ENCODE assay signal across 8 cellular contexts in genomic region chr2:3959372-3959771, GRCh38.
DNase-seq lines count a peak whose midpoint lies in the region; ATAC-seq and TF ChIP-seq lines count a peak whose summit lies in the region.

No MANE protein-coding gene starts in this region.

- H3K4me3 Mint-ChIP-seq in H9 (no peak overlapping the region), T-helper 17 cell (no peak overlapping the region)

- H3K4me2 ChIP-seq in H9 (ENCODE audit: insufficient read depth, insufficient read length, low read length) (no peak overlapping the region), neuronal stem cell (ENCODE audit: insufficient read depth, low read length, poor library complexity, severe bottlenecking) (no peak overlapping the region)

- H3K27ac ChIP-seq in H9 (ENCODE audit: insufficient read length, low read depth, low read length): no peak overlapping the region
- H3K27ac ChIP-seq in dorsolateral prefrontal cortex: no peak overlapping the region
- no peak overlapping the region for H3K27ac ChIP-seq in neuronal stem cell (replicated peaks; ENCODE audit: low read length)

- H2BK5ac ChIP-seq in H9 (ENCODE audit: insufficient read length, low read length) (no peak overlapping the region), neuronal stem cell (ENCODE audit: low read length) (no peak overlapping the region)

- intact Hi-C loops in dorsolateral prefrontal cortex (cut with DNase I): no loop called here

- no peaks in the 10 kb centered on the region for H3K23me2 ChIP-seq in H9 (ENCODE audit: insufficient read length, low read depth, low read length, poor library complexity, severe bottlenecking)

- no peak overlapping the region for H3T11ph ChIP-seq in H9 (ENCODE audit: low read length)

- DNase-seq in CMK (ENCODE audit: low read depth) (peak; percentile 7), H9 (no peak), NCI-H524 treated with DMSO at 0.1 percent for 48 hours (lab: John Stamatoyannopoulos, UW) (peak; percentile 4), dorsolateral prefrontal cortex (no peak), neuronal stem cell (ENCODE audit: low spot score) (peak; percentile 59), T-helper 17 cell (no peak)
- DNase-seq in stimulated activated CD4-positive, alpha-beta T cell treated with anti-CD3 and anti-CD28 coated beads, Interleukin-4, amount 100 ng/mL, for 4 hours: no peak

- H2BK120ac ChIP-seq in H9 (ENCODE audit: low read depth, low read length, poor library complexity, severe bottlenecking): no peak overlapping the region
- no peak overlapping the region for H2BK120ac ChIP-seq in neuronal stem cell (ENCODE audit: low read depth, low read length)

- WGBS in H9 (ENCODE audit: extremely low coverage, insufficient read length, low lambda C conversion rate): no CpG with 5 or more reads among the region's 2 CpGs
- WGBS in neuronal stem cell (ENCODE audit: extremely low coverage in 2 of 2, insufficient read length in 2 of 2, insufficient replicate concordance in 1 of 2), 2 donors: no CpG with 5 or more reads among the region's 2 CpGs

- H3K79me2 ChIP-seq in H9 (ENCODE audit: insufficient read depth, low read length): no peaks in the 10 kb centered on the region

- H2AFZ ChIP-seq in H9 (ENCODE audit: low read length) (no peak overlapping the region), neuronal stem cell (ENCODE audit: low read length) (no peak overlapping the region)

- H3K9me3 ChIP-seq in H9 (ENCODE audit: control insufficient read depth, low read depth, low read length): no peaks in the 10 kb centered on the region
- H3K9me3 ChIP-seq in neuronal stem cell (replicated peaks in 1 of 2; ENCODE audit: control insufficient read depth in 2 of 2, insufficient read depth in 1 of 2, low read depth in 1 of 2, low read length in 2 of 2): no peaks in the 10 kb centered on the region
- no peaks in the 10 kb centered on the region for H3K9me3 ChIP-seq in T-helper 17 cell (ENCODE audit: control insufficient read depth, low read length, poor library complexity, severe bottlenecking)

- H4K5ac ChIP-seq in H9 (ENCODE audit: insufficient read length, low read depth, low read length): no peak overlapping the region

- H3K14ac ChIP-seq in H9 (ENCODE audit: insufficient read depth, low read length) (no peak overlapping the region), neuronal stem cell (ENCODE audit: low read length) (no peak overlapping the region)

- H3K23ac ChIP-seq in H9 (ENCODE audit: insufficient read length, low read depth, low read length): no peak overlapping the region
- no peak overlapping the region for H3K23ac ChIP-seq in neuronal stem cell (ENCODE audit: low read depth, low read length, poor library complexity)

- H3K9me3 Mint-ChIP-seq in H9: no peaks in the 10 kb centered on the region

- H3K27ac Mint-ChIP-seq in H9 (no peak overlapping the region), T-helper 17 cell (no peak overlapping the region)

- no peaks in the 10 kb centered on the region for H3K36me3 ChIP-seq in neuronal stem cell (replicated peaks in 1 of 2; ENCODE audit: control insufficient read depth in 2 of 2, insufficient read depth in 2 of 2, low read length in 2 of 2)

- ATAC-seq in HG03097 (IDR thresholded peaks at IDR 0.05; ENCODE audit: low FRiP score, unreplicated experiment): no peak
- no peak for ATAC-seq in T-helper 17 cell

- TF ChIP-seq CTCF in H9 (conservative IDR thresholded peaks at IDR 0.05) (peak; percentile 85), dorsolateral prefrontal cortex (IDR thresholded peaks at IDR 0.05 in 54 of 56, conservative IDR thresholded peaks at IDR 0.05 in 2 of 56; ENCODE audit: low read depth in 1 of 56, partially characterized antibody in 56 of 56) (peak; percentile 65 to 92 (median 80))

- H4K91ac ChIP-seq in H9 (ENCODE audit: insufficient read length, low read depth, low read length) (no peak overlapping the region), neuronal stem cell (ENCODE audit: low read depth, low read length, poor library complexity) (no peak overlapping the region)

- H3K4me3 ChIP-seq in dorsolateral prefrontal cortex (no peak overlapping the region), neuronal stem cell (ENCODE audit: low read length in 2 of 2) (no peak overlapping the region)

- H3K18ac ChIP-seq in H9 (ENCODE audit: insufficient read length, low read depth, low read length) (no peak overlapping the region), neuronal stem cell (ENCODE audit: low read length) (no peak overlapping the region)

- H3K9ac ChIP-seq in H9 (ENCODE audit: extremely low read depth, insufficient read length, low read length) (no peak overlapping the region), neuronal stem cell (ENCODE audit: low read depth, low read length, poor library complexity) (no peak overlapping the region)

- peaks cover 0 to 1% (median 0%) of the 10 kb centered on the region in 3 experiments; a peak in 2 of 7 replicates for H3K36me3 Mint-ChIP-seq in H9 (ENCODE audit: insufficient read depth in 1 of 3, low read depth in 3 of 3)
- no peaks in the 10 kb centered on the region for H3K36me3 Mint-ChIP-seq in T-helper 17 cell (ENCODE audit: low read depth)

- no peak overlapping the region for H3K56ac ChIP-seq in H9 (ENCODE audit: insufficient read length, low read depth, low read length)

- H2BK12ac ChIP-seq in H9 (ENCODE audit: insufficient read length, low read depth, low read length): no peak overlapping the region
- no peak overlapping the region for H2BK12ac ChIP-seq in neuronal stem cell (ENCODE audit: low read length)

- H4K8ac ChIP-seq in H9 (replicated peaks; ENCODE audit: insufficient read length, low read depth, low read length) (no peak overlapping the region), neuronal stem cell (ENCODE audit: low read depth, low read length) (no peak overlapping the region)

- H2AK5ac ChIP-seq in H9 (ENCODE audit: insufficient read length, low read length): no peak overlapping the region
- no peak overlapping the region for H2AK5ac ChIP-seq in neuronal stem cell (ENCODE audit: low read depth, low read length)

- H3K79me1 ChIP-seq in H9 (ENCODE audit: insufficient read depth, low read depth, low read length, poor library complexity, severe bottlenecking): no peaks in the 10 kb centered on the region
- no peaks in the 10 kb centered on the region for H3K79me1 ChIP-seq in neuronal stem cell (ENCODE audit: low read depth, low read length)

- H2BK20ac ChIP-seq in H9 (ENCODE audit: low read depth, low read length, poor library complexity, severe bottlenecking): no peak overlapping the region

- no peaks in the 10 kb centered on the region; the same call in 1 of the 2 replicates for H3K27me3 Mint-ChIP-seq in H9 (ENCODE audit: low read depth)
- no peaks in the 10 kb centered on the region for H3K27me3 Mint-ChIP-seq in T-helper 17 cell

- H3K4me1 Mint-ChIP-seq in H9 (peaks cover 11 to 17% of the 10 kb centered on the region in 2 experiments; a peak in 3 of 4 replicates), T-helper 17 cell (no peaks in the 10 kb centered on the region)

- H4K20me1 ChIP-seq in H9 (ENCODE audit: control insufficient read depth, insufficient read depth, insufficient read length): no peaks in the 10 kb centered on the region

- H2BK15ac ChIP-seq in H9 (ENCODE audit: low read depth, low read length) (no peak overlapping the region), neuronal stem cell (ENCODE audit: low read length) (no peak overlapping the region)

- H3K4me1 ChIP-seq in H9 (ENCODE audit: insufficient read depth, low read length) (no peaks in the 10 kb centered on the region), neuronal stem cell (ENCODE audit: control insufficient read depth in 2 of 2, insufficient read depth in 1 of 2, low read depth in 1 of 2, low read length in 2 of 2) (peaks cover 0 to 7% of the 10 kb centered on the region in 2 donors)

- H3K4ac ChIP-seq in H9 (ENCODE audit: low read depth, low read length): no peak overlapping the region
- no peak overlapping the region for H3K4ac ChIP-seq in neuronal stem cell (ENCODE audit: low read length)

- H3K27me3 ChIP-seq in H9 (ENCODE audit: insufficient read depth, low read length) (no peaks in the 10 kb centered on the region), dorsolateral prefrontal cortex (peaks cover 0 to 26% (median 0%) of the 10 kb centered on the region in 45 donors), neuronal stem cell (ENCODE audit: control insufficient read depth in 3 of 3, insufficient read depth in 3 of 3, low read depth in 1 of 3, low read length in 3 of 3) (no peaks in the 10 kb centered on the region)

Comparison
In these comparisons a context has a peak if more than half of its experiments do, and no peak if none do; other contexts are left out.
1. DNase-seq: peak in CMK (single experiment), NCI-H524 treated with DMSO at 0.1 percent for 48 hours (single experiment) and neuronal stem cell (single experiment); none in H9 (single experiment), dorsolateral prefrontal cortex (0 of 10), stimulated activated CD4-positive, alpha-beta T cell treated with anti-CD3 and anti-CD28 coated beads, Interleukin-4, amount 100 ng/mL, for 4 hours (0 of 2) and T-helper 17 cell (0 of 3).